11 cellular contexts compared by ENCODE assay signal in the genomic region with DNA sequence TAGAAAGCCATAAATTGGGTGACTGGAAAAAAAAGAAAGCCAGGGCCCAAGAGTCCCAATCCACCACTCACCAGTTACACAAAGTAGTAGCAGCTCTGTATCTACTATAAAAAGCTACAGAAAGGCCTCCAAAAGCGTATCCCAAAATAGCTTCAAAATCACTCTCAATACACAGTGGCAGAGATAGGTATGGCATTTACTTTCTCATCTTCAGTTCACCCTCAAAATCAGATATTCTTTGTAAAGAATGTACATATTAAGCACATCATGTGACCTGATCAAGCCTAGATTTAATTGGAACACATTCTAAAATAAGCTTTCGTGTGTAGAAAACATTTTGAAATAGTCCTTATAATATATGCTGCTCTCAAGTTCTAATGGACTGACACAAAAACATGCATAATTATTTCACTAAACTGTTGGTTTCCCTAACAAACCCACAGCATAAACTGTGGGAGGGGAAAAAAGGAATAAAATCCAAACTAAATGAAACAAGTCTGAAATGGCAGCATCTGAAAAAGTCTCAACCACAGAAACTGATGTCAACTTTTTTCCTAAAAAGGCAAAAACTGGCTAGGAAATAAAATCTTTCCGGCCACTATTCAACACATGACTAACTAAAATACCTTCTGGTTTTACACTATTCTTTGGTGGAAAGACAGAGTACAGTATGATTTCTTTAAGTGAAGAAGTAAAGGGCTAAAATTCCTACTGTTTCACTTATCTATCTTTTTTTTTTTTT. TPM values are rescaled to one million over a fixed set of nuclear protein-coding genes. Genes with fewer than 3 reads are reported as not detected.
DNase-seq lines count a peak whose midpoint lies in the region; ATAC-seq and TF ChIP-seq lines count a peak whose summit lies in the region.
"Had no signal": no experiment of that assay in that cellular context is flagged by ENCODE, and none has a peak within 500 bp of the region (broad histone marks: within the 10 kb centered on the region; RNA-seq: fewer than 3 reads in every experiment).

No MANE protein-coding gene starts in this region.

- H3K4me1 Mint-ChIP-seq in activated B cell treated with CpG ODN at 0.5 μM for 24 hours = peaks cover 75% of the 10 kb centered on the region

- H3K9me3 Mint-ChIP-seq in activated B cell treated with CpG ODN at 0.5 μM for 24 hours = no peaks in the 10 kb centered on the region

- H3K4me3 Mint-ChIP-seq in activated B cell treated with CpG ODN at 0.5 μM for 24 hours = no peak overlapping the region

- H3K4me1 ChIP-seq in testis = peaks cover 20% of the 10 kb centered on the region

- peaks cover 22% of the 10 kb centered on the region for H3K36me3 Mint-ChIP-seq in activated B cell treated with CpG ODN at 0.5 μM for 24 hours (ENCODE audit: low read depth)

- no peaks in the 10 kb centered on the region for H3K9me3 ChIP-seq in testis
- H3K9me3 ChIP-seq: Caco-2 had no signal

- H3K27ac ChIP-seq in testis = no peak overlapping the region

- no peaks in the 10 kb centered on the region for H3K36me3 ChIP-seq in testis (ENCODE audit: low read depth, missing control alignments)

- peak; percentile 54 for DNase-seq in AG08395 (ENCODE audit: low spot score)
- no peak for DNase-seq in activated B cell treated with CpG ODN at 0.5 μM for 24 hours
- no peak for DNase-seq in left cardiac atrium
- DNase-seq in NCI-H1105 treated with DMSO at 0.1 percent for 48 hours (lab: John Stamatoyannopoulos, UW) = no peak
- DNase-seq in testis = no peak
- DNase-seq in 8988T = no peak
- DNase-seq: Caco-2, caudate nucleus had no signal

- ATAC-seq in GM21515 (IDR thresholded peaks at IDR 0.05; ENCODE audit: unreplicated experiment) (peak; percentile 40), activated B cell treated with CpG ODN at 0.5 μM for 24 hours (ENCODE audit: low read depth) (no peak), left cardiac atrium (peak; percentile 47 to 79), GM19455 (IDR thresholded peaks at IDR 0.05; ENCODE audit: unreplicated experiment) (no peak)
- ATAC-seq: HepG2 had no signal

- H3K4me3 ChIP-seq in testis = no peak overlapping the region

- CTCF ChIA-PET in activated B cell treated with CpG ODN at 0.5 μM for 24 hours (lab: Charles Lee) = interaction anchor here (1.4 to 2.0 kb wide), 2 partner anchors 318 to 429 kb away, joined by 5 to 10 read pairs; no protein-coding TSS in a partner anchor

- intact Hi-C loops in activated B cell treated with CpG ODN at 0.5 μM for 24 hours (cut with micrococcal nuclease) (no loop called here), left cardiac atrium (cut with DNase I) (loop anchor here in 1 of 2 donors (10.0 kb wide), 1 partner anchor 391 kb away; no protein-coding TSS in a partner anchor), testis (cut with DNase I; ENCODE audit: low total_unique reads) (loop anchor here (10.0 kb wide), 1 partner anchor 421 kb away; no protein-coding TSS in a partner anchor)

- no peak for TF ChIP-seq POLR2A in testis (IDR thresholded peaks at IDR 0.05)

- WGBS in testis, 2 donors = 52 to 53% methylated on average over 3 of the region's 3 CpGs

- H3K27me3 ChIP-seq in testis = no peaks in the 10 kb centered on the region

- POLR2A ChIA-PET in activated B cell treated with CpG ODN at 0.5 μM for 24 hours (lab: Charles Lee) = interaction anchor here (0.5 to 1.5 kb wide), 5 partner anchors 11 to 1657 kb away, joined by 3 to 9 read pairs (median 3); a partner anchor contains a TSS

- no peaks in the 10 kb centered on the region for H3K27me3 Mint-ChIP-seq in activated B cell treated with CpG ODN at 0.5 μM for 24 hours

- H3K27ac Mint-ChIP-seq in activated B cell treated with CpG ODN at 0.5 μM for 24 hours = peak overlapping the region; percentile 46

- TF ChIP-seq CTCF in activated B cell treated with CpG ODN at 0.5 μM for 24 hours (IDR thresholded peaks at IDR 0.05) (no peak), testis (IDR thresholded peaks at IDR 0.05) (no peak)

RNA-seq across cellular contexts. Expression of a gene that starts 25.9 kb away (rescaled TPM):
- total RNA-seq in activated B cell treated with CpG ODN at 0.5 μM for 24 hours (152 and 163 TPM in 2 replicates), left cardiac atrium (10 to 100 TPM; 72.2 to 92.2 TPM), testis (100 to 1,000 TPM in 1 of 2 donors, 10 to 100 TPM in 1; 99.4 to 181 TPM)
- 368 TPM for polyA plus RNA-seq in testis (ENCODE audit: insufficient read depth, low read depth, low replicate concordance)

RNA-seq across cellular contexts. Expression of a gene that starts 38.2 kb away (rescaled TPM):
- total RNA-seq in activated B cell treated with CpG ODN at 0.5 μM for 24 hours (47.3 and 48.8 TPM in 2 replicates), left cardiac atrium (100 to 1,000 TPM; 140 to 244 TPM), testis (10 to 100 TPM; 40.5 to 42.6 TPM)
- polyA plus RNA-seq in testis (ENCODE audit: insufficient read depth, low read depth, low replicate concordance) = 78.0 TPM

RNA-seq across cellular contexts. Expression of a gene that starts 51.4 kb away (rescaled TPM):
- total RNA-seq in activated B cell treated with CpG ODN at 0.5 μM for 24 hours (40.9 and 44.6 TPM in 2 replicates), left cardiac atrium (10 to 100 TPM; 43.2 to 51.8 TPM), testis (10 to 100 TPM; 38.8 to 39.6 TPM)
- polyA plus RNA-seq in testis (ENCODE audit: insufficient read depth, low read depth, low replicate concordance) = 93.5 TPM

Comparison
In these comparisons a context has a peak if more than half of its experiments do, and no peak if none do; other contexts are left out.
1. ATAC-seq: peak in GM21515 (single experiment) and left cardiac atrium (2 of 2); none in activated B cell treated with CpG ODN at 0.5 μM for 24 hours (single experiment) and GM19455 (single experiment).